Comparison of ENCODE assay signal across 10 cellular contexts in the genomic region with DNA sequence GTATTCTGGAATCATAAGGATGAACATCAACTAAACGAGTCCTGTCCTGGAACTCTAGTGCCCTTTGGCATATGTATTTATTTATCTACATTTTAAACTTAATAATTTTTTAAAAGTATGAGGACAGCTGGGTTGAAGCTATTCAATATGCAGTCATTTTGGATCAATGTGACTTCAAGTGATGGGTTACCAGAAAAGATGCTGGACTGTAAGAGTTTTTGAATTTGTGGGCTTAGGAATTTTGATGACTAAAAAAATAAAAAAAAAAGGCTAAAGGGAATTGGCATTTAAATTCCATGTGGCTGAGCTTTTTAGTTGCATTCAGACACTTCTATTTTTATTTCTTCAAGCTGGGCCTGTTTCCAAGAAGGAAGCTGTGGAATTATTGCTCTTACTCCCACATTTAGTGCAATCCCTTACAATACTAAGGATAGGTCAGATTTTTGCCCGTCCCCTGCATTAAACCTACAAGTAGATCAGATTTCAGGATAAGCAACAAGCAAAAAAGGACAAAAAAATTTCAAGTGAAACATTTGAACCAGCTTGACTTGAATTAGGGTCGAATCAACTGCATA.
DNase-seq lines count a peak whose midpoint lies in the region; ATAC-seq, FAIRE-seq and TF ChIP-seq lines count a peak whose summit lies in the region.
"Had no signal": no experiment of that assay in that cellular context is flagged by ENCODE, and none has a peak within 500 bp of the region (broad histone marks: within the 10 kb centered on the region; RNA-seq: fewer than 3 reads in every experiment).

No MANE protein-coding gene starts in this region.

- H3K36me3 ChIP-seq in endothelial cell of umbilical vein (ENCODE audit: control insufficient read depth in 2 of 2, extremely low read depth in 1 of 2, insufficient read depth in 2 of 2, low read length in 2 of 2), result no peaks in the 10 kb centered on the region
- H3K36me3 ChIP-seq in mesenchymal stem cell (ENCODE audit: control insufficient read depth in 1 of 2, insufficient read depth in 2 of 2, low read depth in 1 of 2, low read length in 2 of 2), result no peaks in the 10 kb centered on the region
- H3K36me3 ChIP-seq in upper lobe of right lung, result no peaks in the 10 kb centered on the region

- H3K4me3 ChIP-seq in endothelial cell of umbilical vein (replicated peaks in 1 of 3; ENCODE audit: insufficient read depth in 1 of 3, low read depth in 1 of 3, low read length in 3 of 3), result no peak overlapping the region
- no peak overlapping the region for H3K4me3 ChIP-seq in mesenchymal stem cell (ENCODE audit: insufficient read depth in 1 of 2, low read depth in 1 of 2, low read length in 2 of 2)
- no peak overlapping the region for H3K4me3 ChIP-seq in upper lobe of right lung

- H3K9ac ChIP-seq in endothelial cell of umbilical vein (replicated peaks; ENCODE audit: extremely low read depth, insufficient read depth, low read length), result no peak overlapping the region
- peak overlapping the region; percentile 66 for H3K9ac ChIP-seq in mesenchymal stem cell (ENCODE audit: low read length)

- ATAC-seq in upper lobe of right lung (no peak), HG03378 (IDR thresholded peaks at IDR 0.05; ENCODE audit: unreplicated experiment) (no peak), GM18858 (IDR thresholded peaks at IDR 0.05; ENCODE audit: unreplicated experiment) (no peak), HG02588 (IDR thresholded peaks at IDR 0.05; ENCODE audit: unreplicated experiment) (no peak), HG02610 (IDR thresholded peaks at IDR 0.05; ENCODE audit: unreplicated experiment) (no peak)
- ATAC-seq: activated T-cell treated with anti-CD3 and anti-CD28 coated beads, Interleukin-2, amount 50 U/mL, for 4 hours; naive thymus-derived CD4-positive, alpha-beta T cell had no signal

- intact Hi-C loops in endothelial cell of umbilical vein (cut with micrococcal nuclease) (loop anchor here (5.0 kb wide), 1 partner anchor 269 kb away; no protein-coding TSS in a partner anchor), upper lobe of right lung (cut with DNase I) (no loop called here)

- H3K23ac ChIP-seq in mesenchymal stem cell (ENCODE audit: low read length in 2 of 2), result no peak overlapping the region

- no peak overlapping the region for H2BK120ac ChIP-seq in mesenchymal stem cell (ENCODE audit: low read depth, low read length)

- no peaks in the 10 kb centered on the region for H3K79me2 ChIP-seq in endothelial cell of umbilical vein (ENCODE audit: control insufficient read depth, insufficient read depth, low read length)

- no peak overlapping the region for H2BK5ac ChIP-seq in mesenchymal stem cell (ENCODE audit: low read depth, low read length, poor library complexity, severe bottlenecking)

- no peak overlapping the region for H2AK5ac ChIP-seq in mesenchymal stem cell (ENCODE audit: low read length, severe bottlenecking)

- no peak overlapping the region for H3K4me2 ChIP-seq in endothelial cell of umbilical vein (ENCODE audit: insufficient read depth, low read length)
- no peak overlapping the region for H3K4me2 ChIP-seq in mesenchymal stem cell (ENCODE audit: low read length, poor library complexity, severe bottlenecking)

- 17% methylated on average over 1 of the region's 3 CpGs for WGBS in mesenchymal stem cell

- no peak overlapping the region for H3K4ac ChIP-seq in mesenchymal stem cell (ENCODE audit: low read depth in 1 of 2, low read length in 2 of 2)

- H4K20me1 ChIP-seq in endothelial cell of umbilical vein (replicated peaks; ENCODE audit: control insufficient read depth, extremely low read depth, insufficient read depth, low read length), result no peaks in the 10 kb centered on the region

- H3K27ac ChIP-seq in endothelial cell of umbilical vein (ENCODE audit: insufficient read depth, low read depth, low read length) (no peak overlapping the region), mesenchymal stem cell (ENCODE audit: low read length, poor library complexity, severe bottlenecking) (peak overlapping the region; percentile 38), upper lobe of right lung (peak overlapping the region; percentile 44)

- H2AFZ ChIP-seq in endothelial cell of umbilical vein (ENCODE audit: low read depth, low read length), result no peak overlapping the region
- no peak overlapping the region for H2AFZ ChIP-seq in mesenchymal stem cell (ENCODE audit: low read depth, low read length)

- TF ChIP-seq CTCF in endothelial cell of umbilical vein (IDR thresholded peaks at IDR 0.05; ENCODE audit: extremely low read depth in 1 of 2, insufficient read depth in 1 of 2, low read depth in 1 of 2, low read length in 2 of 2), result no peak
- no peak for TF ChIP-seq CTCF in upper lobe of right lung (IDR thresholded peaks at IDR 0.05)

- H4K8ac ChIP-seq in mesenchymal stem cell (ENCODE audit: low read length), result no peak overlapping the region

- H3K79me1 ChIP-seq in mesenchymal stem cell (replicated peaks; ENCODE audit: low read length, poor library complexity, severe bottlenecking), result no peaks in the 10 kb centered on the region

- no peak overlapping the region for H3K14ac ChIP-seq in mesenchymal stem cell (ENCODE audit: low read length in 2 of 2)

- CTCF ChIA-PET in endothelial cell of umbilical vein (lab: Charles Lee), result interaction anchor here (1.0 to 1.8 kb wide), 5 partner anchors 10 to 709 kb away, joined by 3 to 5 read pairs (median 4); partner anchors contain the start of gene CITED2

- FAIRE-seq in endothelial cell of umbilical vein (lab: Jason Lieb, UNC), result peak; percentile 44

- POLR2A ChIA-PET in endothelial cell of umbilical vein (lab: Charles Lee), result no interaction called here

- no peak for TF ChIP-seq POLR2A in endothelial cell of umbilical vein (IDR thresholded peaks at IDR 0.05; ENCODE audit: low read depth, low read length)

- H2BK12ac ChIP-seq in mesenchymal stem cell (ENCODE audit: low read length in 2 of 2), result no peak overlapping the region

- dilution Hi-C loops in endothelial cell of umbilical vein (cut with MboI; ENCODE audit: extremely low pct_ligation_motif_present, low sequenced_read_pairs), result no loop called here

- H3K18ac ChIP-seq in mesenchymal stem cell (ENCODE audit: low read depth in 1 of 2, low read length in 2 of 2), result no peak overlapping the region

- H4K91ac ChIP-seq in mesenchymal stem cell (ENCODE audit: low read length), result no peak overlapping the region

- H3K9me1 ChIP-seq in endothelial cell of umbilical vein (replicated peaks; ENCODE audit: control insufficient read depth, extremely low read depth, insufficient read depth, low read length), result no peaks in the 10 kb centered on the region

- H2BK15ac ChIP-seq in mesenchymal stem cell (ENCODE audit: low read depth, poor library complexity, severe bottlenecking), result no peak overlapping the region

- DNase-seq in KBM-7, result peak; percentile 15
- DNase-seq in endothelial cell of umbilical vein (ENCODE audit: low read depth, low spot score), result peak; percentile 80
- peak; percentile 75 for DNase-seq in mesenchymal stem cell
- no peak for DNase-seq in upper lobe of right lung
- DNase-seq: activated T-cell treated with anti-CD3 and anti-CD28 coated beads, Interleukin-2, amount 50 U/mL, for 4 hours; naive thymus-derived CD4-positive, alpha-beta T cell had no signal

- H3K27me3 ChIP-seq in endothelial cell of umbilical vein (ENCODE audit: control insufficient read depth in 2 of 2, insufficient read depth in 2 of 2, low read length in 2 of 2) (no peaks in the 10 kb centered on the region), mesenchymal stem cell (ENCODE audit: control insufficient read depth in 1 of 2, insufficient read depth in 1 of 2, low read length in 2 of 2) (no peaks in the 10 kb centered on the region), upper lobe of right lung (no peaks in the 10 kb centered on the region)

- BruUV-seq in endothelial cell of umbilical vein (replicated peaks; lab: Mats Ljungman, UMichigan), result no TSS peak

- H3K4me1 ChIP-seq in endothelial cell of umbilical vein (ENCODE audit: control insufficient read depth, extremely low read depth, insufficient read depth, low read length) (peaks cover 15% of the 10 kb centered on the region), mesenchymal stem cell (ENCODE audit: control insufficient read depth, insufficient read depth, low read depth, low read length) (peaks cover 2% of the 10 kb centered on the region), upper lobe of right lung (peaks cover 16% of the 10 kb centered on the region)

- in situ Hi-C loops in KBM-7 (cut with MboI; ENCODE audit: low pct_unique_long_range_greater_than_20kb, low sequenced_read_pairs), result no loop called here

- H3K9me3 ChIP-seq in endothelial cell of umbilical vein (replicated peaks; ENCODE audit: control insufficient read depth, insufficient read depth, low read length) (no peaks in the 10 kb centered on the region), mesenchymal stem cell (ENCODE audit: control insufficient read depth, low read length) (no peaks in the 10 kb centered on the region), upper lobe of right lung (no peaks in the 10 kb centered on the region)

TF ChIP-seq in endothelial cell of umbilical vein, 7 proteins besides CTCF, POLR2A, EP300 and RAD21:
- TF ChIP-seq JUN (IDR thresholded peaks at IDR 0.05; ENCODE audit: borderline replicate concordance, insufficient read depth, insufficient read length, low read depth) (no peak), POLR2AphosphoS5 (IDR thresholded peaks at IDR 0.05; ENCODE audit: insufficient read depth, low read depth, low read length) (no peak), GATA2 (IDR thresholded peaks at IDR 0.05; ENCODE audit: insufficient read depth, insufficient read length, low read depth, low read length) (no peak), EZH2 (IDR thresholded peaks at IDR 0.05; ENCODE audit: borderline replicate concordance, low read depth, low read length, severe bottlenecking) (no peak), FOS (IDR thresholded peaks at IDR 0.05; ENCODE audit: borderline replicate concordance, insufficient read depth, low read length) (no peak), MYC (IDR thresholded peaks at IDR 0.05; ENCODE audit: low read depth, low read length) (no peak)
- TF ChIP-seq, protein P1, sequence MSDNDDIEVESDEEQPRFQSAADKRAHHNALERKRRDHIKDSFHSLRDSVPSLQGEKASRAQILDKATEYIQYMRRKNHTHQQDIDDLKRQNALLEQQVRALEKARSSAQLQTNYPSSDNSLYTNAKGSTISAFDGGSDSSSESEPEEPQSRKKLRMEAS (IDR thresholded peaks at IDR 0.05; ENCODE audit: insufficient read depth, insufficient read length), result no peak
